ENCODE assay signal across 10 cellular contexts in the genomic region with DNA sequence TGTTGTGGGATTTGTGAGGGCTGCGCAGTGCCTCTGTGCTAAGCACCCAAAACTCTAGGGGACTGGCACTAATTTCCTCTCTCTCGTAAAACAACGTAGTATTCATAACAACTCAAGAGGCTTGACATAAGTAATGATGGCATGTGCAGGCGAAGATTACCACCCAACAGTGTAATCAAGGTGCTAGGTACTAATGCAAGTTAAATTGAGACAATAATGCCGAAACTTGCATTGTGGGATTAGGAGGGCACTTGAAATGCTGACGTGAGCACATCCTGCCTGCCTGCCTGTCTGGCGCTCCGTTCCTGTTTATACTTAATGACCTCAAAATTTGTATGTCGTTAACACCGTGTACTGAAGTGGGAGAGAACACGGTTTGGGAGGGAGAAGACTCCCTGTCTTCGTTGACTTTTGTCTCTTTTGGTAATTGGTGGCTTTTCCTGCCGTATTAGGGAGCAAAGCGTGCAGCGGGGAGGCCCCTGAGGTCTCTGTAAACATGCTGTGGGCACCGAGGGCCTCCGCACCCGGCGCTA.
A peak's percentile ranks its signal among the peaks of the same experiment; 100 is the strongest.
DNase-seq lines count a peak whose midpoint lies in the region; TF ChIP-seq lines count a peak whose summit lies in the region.
"Had no signal": no experiment of that assay in that cellular context is flagged by ENCODE, and none has a peak within 500 bp of the region (broad histone marks: within the 10 kb centered on the region; RNA-seq: fewer than 3 reads in every experiment).

No MANE protein-coding gene starts in this region.

- no peaks in the 10 kb centered on the region for H3K9me3 ChIP-seq in endodermal cell (ENCODE audit: control insufficient read depth, low read length)
- no peaks in the 10 kb centered on the region for H3K9me3 ChIP-seq in stomach
- H3K9me3 ChIP-seq in CD8-positive, alpha-beta memory T cell (ENCODE audit: low read length): no peaks in the 10 kb centered on the region

- no peaks in the 10 kb centered on the region for H3K36me3 ChIP-seq in endodermal cell (ENCODE audit: control insufficient read depth, insufficient read depth, low read length)
- H3K36me3 ChIP-seq in stomach: no peaks in the 10 kb centered on the region
- H3K36me3 ChIP-seq in CD8-positive, alpha-beta memory T cell (ENCODE audit: insufficient read depth, low read length): no peaks in the 10 kb centered on the region

- peaks cover 37% of the 10 kb centered on the region for H3K4me1 Mint-ChIP-seq in endodermal cell
- H3K4me1 Mint-ChIP-seq in CD8-positive, alpha-beta memory T cell: peaks cover 5 to 11% (median 8%) of the 10 kb centered on the region in 3 donors

- H3K27ac ChIP-seq in endodermal cell (ENCODE audit: low read depth, low read length) (no peak overlapping the region), stomach (peak overlapping the region in 3 of 5 donors; percentile 2 to 49 (median 4))
- no peak overlapping the region for H3K27ac ChIP-seq in CD8-positive, alpha-beta memory T cell (ENCODE audit: low read depth, low read length)

- peak overlapping the region; percentile 83 for H3K27ac Mint-ChIP-seq in endodermal cell
- H3K27ac Mint-ChIP-seq in CD8-positive, alpha-beta memory T cell: no peak overlapping the region

- intact Hi-C loops in stomach (cut with DNase I; ENCODE audit: low total_unique reads): no loop called here

- no peak for TF ChIP-seq POLR2A in stomach (IDR thresholded peaks at IDR 0.05)

- H3K4me3 Mint-ChIP-seq in endodermal cell: no peak overlapping the region
- no peak overlapping the region for H3K4me3 Mint-ChIP-seq in CD8-positive, alpha-beta memory T cell
- H3K4me3 Mint-ChIP-seq: central memory CD8-positive, alpha-beta T cell had no signal

- TF ChIP-seq CTCF in endodermal cell (conservative IDR thresholded peaks at IDR 0.05) (no peak), stomach (IDR thresholded peaks at IDR 0.05) (no peak)

- CTCF ChIA-PET in CD8-positive, alpha-beta memory T cell (lab: Charles Lee): no interaction called here

- H3K9ac ChIP-seq in endodermal cell (ENCODE audit: extremely low read depth, low read length, poor library complexity, severe bottlenecking): no peak overlapping the region

- TF ChIP-seq EP300 in stomach (IDR thresholded peaks at IDR 0.05): no peak

- H3K4me3 ChIP-seq in endodermal cell (ENCODE audit: low read length): no peak overlapping the region
- no peak overlapping the region for H3K4me3 ChIP-seq in stomach
- H3K4me3 ChIP-seq in CD8-positive, alpha-beta memory T cell (ENCODE audit: low read length): no peak overlapping the region

- no peaks in the 10 kb centered on the region for H3K27me3 ChIP-seq in endodermal cell (ENCODE audit: control insufficient read depth, insufficient read depth, low read length, poor library complexity, severe bottlenecking)
- H3K27me3 ChIP-seq in stomach: no peaks in the 10 kb centered on the region
- no peaks in the 10 kb centered on the region for H3K27me3 ChIP-seq in CD8-positive, alpha-beta memory T cell (ENCODE audit: insufficient read depth, low read length, poor library complexity, severe bottlenecking)

- WGBS in endodermal cell (ENCODE audit: insufficient coverage in 1 of 2, insufficient read length in 1 of 2), 2 experiments: 92 to 93% methylated on average over 14 to 19 of the region's 19 CpGs
- WGBS in stomach, 5 donors: 78 to 83% (median 79%) methylated on average over 19 of the region's 19 CpGs

- H3K9me3 Mint-ChIP-seq in endodermal cell: no peaks in the 10 kb centered on the region
- H3K9me3 Mint-ChIP-seq in CD8-positive, alpha-beta memory T cell: peaks cover 0 to 82% (median 2%) of the 10 kb centered on the region in 5 donors
- H3K9me3 Mint-ChIP-seq: central memory CD8-positive, alpha-beta T cell had no signal

- DNase-seq in NCI-H2029 treated with DMSO at 0.1 percent for 48 hours (lab: John Stamatoyannopoulos, UW) (peak; percentile 1), NCI-H2029 (lab: John Stamatoyannopoulos, UW) (no peak), NCI-H1048 (lab: John Stamatoyannopoulos, UW) (peak; percentile 61), endodermal cell (peak; percentile 35), stomach (no peak), SIG-M5 treated with dmso at 0.1 percent for 504 hours (lab: John Stamatoyannopoulos, UW; ENCODE audit: unreplicated experiment) (no peak)
- no peak for DNase-seq in activated CD4-positive, alpha-beta T cell treated with anti-CD3 and anti-CD28 coated beads for 48 hours
- DNase-seq in CD8-positive, alpha-beta memory T cell: no peak
- DNase-seq: stimulated activated CD8-positive, alpha-beta memory T cell treated with anti-CD3 and anti-CD28 coated beads, Interleukin-4, amount 100 ng/mL, for 48 hours had no signal

- H3K4me1 ChIP-seq in endodermal cell (ENCODE audit: control insufficient read depth, insufficient read depth, low read length) (peaks cover 18% of the 10 kb centered on the region), stomach (no peaks in the 10 kb centered on the region)
- H3K4me1 ChIP-seq in CD8-positive, alpha-beta memory T cell (ENCODE audit: insufficient read depth, low read length): no peaks in the 10 kb centered on the region

- peaks cover under 1% of the 10 kb centered on the region for H3K36me3 Mint-ChIP-seq in endodermal cell (ENCODE audit: low read depth)
- peaks cover 11 to 70% (median 18%) of the 10 kb centered on the region in 3 donors for H3K36me3 Mint-ChIP-seq in CD8-positive, alpha-beta memory T cell

- no peaks in the 10 kb centered on the region for H3K27me3 Mint-ChIP-seq in endodermal cell (ENCODE audit: insufficient read depth)
- H3K27me3 Mint-ChIP-seq in CD8-positive, alpha-beta memory T cell: peaks cover 0 to 2% of the 10 kb centered on the region in 2 donors
- H3K27me3 Mint-ChIP-seq: central memory CD8-positive, alpha-beta T cell had no signal

- POLR2A ChIA-PET in CD8-positive, alpha-beta memory T cell (lab: Charles Lee): no interaction called here

Comparison
In these comparisons a context has a peak if more than half of its experiments do, and no peak if none do; other contexts are left out.
1. DNase-seq: peak in NCI-H2029 treated with DMSO at 0.1 percent for 48 hours (single experiment), NCI-H1048 (single experiment) and endodermal cell (single experiment); none in NCI-H2029 (single experiment), stomach (single experiment), activated CD4-positive, alpha-beta T cell treated with anti-CD3 and anti-CD28 coated beads for 48 hours (single experiment), SIG-M5 treated with dmso at 0.1 percent for 504 hours (single experiment) and CD8-positive, alpha-beta memory T cell (0 of 5).
2. H3K27ac ChIP-seq: peak in stomach (3 of 5); none in endodermal cell (single experiment) and CD8-positive, alpha-beta memory T cell (single experiment).